Comparison of ENCODE assay signal across 22 cellular contexts in genomic region chrX:124342174-124342867, GRCh38. TPM values are rescaled to one million over a fixed set of nuclear protein-coding genes. Genes with fewer than 3 reads are reported as not detected.
A peak's percentile ranks its signal among the peaks of the same experiment; 100 is the strongest.
DNase-seq lines count a peak whose midpoint lies in the region; ATAC-seq and TF ChIP-seq lines count a peak whose summit lies in the region.
"Had no signal": no experiment of that assay in that cellular context is flagged by ENCODE, and none has a peak within 500 bp of the region (broad histone marks: within the 10 kb centered on the region; RNA-seq: fewer than 3 reads in every experiment).

No MANE protein-coding gene starts in this region.

- H3K4me3 Mint-ChIP-seq in activated T-cell treated with anti-CD3 and anti-CD28 coated beads, Interleukin-2, amount 50 U/mL, for 72 hours, result peak overlapping the region; percentile 65 to 96
- peak overlapping the region; percentile 57 for H3K4me3 Mint-ChIP-seq in activated naive CD8-positive, alpha-beta T cell treated with anti-CD3 and anti-CD28 coated beads, Interleukin-2, amount 50 U/mL, for 24 hours
- peak overlapping the region; percentile 38 to 82 for H3K4me3 Mint-ChIP-seq in stimulated activated naive CD8-positive, alpha-beta T cell treated with anti-CD3 and anti-CD28 coated beads, Interleukin-15, amount 100 ng/mL, for 72 hours
- H3K4me3 Mint-ChIP-seq in chondrocyte (ENCODE audit: unreplicated experiment), result no peak overlapping the region
- H3K4me3 Mint-ChIP-seq: activated B cell treated with CpG ODN at 0.5 μM for 24 hours had no signal

- peaks cover 13% of the 10 kb centered on the region for H3K27me3 Mint-ChIP-seq in activated T-cell treated with anti-CD3 and anti-CD28 coated beads, Interleukin-2, amount 50 U/mL, for 72 hours (ENCODE audit: low read depth)
- no peaks in the 10 kb centered on the region for H3K27me3 Mint-ChIP-seq in activated naive CD8-positive, alpha-beta T cell treated with anti-CD3 and anti-CD28 coated beads, Interleukin-2, amount 50 U/mL, for 24 hours
- H3K27me3 Mint-ChIP-seq in stimulated activated naive CD8-positive, alpha-beta T cell treated with anti-CD3 and anti-CD28 coated beads, Interleukin-15, amount 100 ng/mL, for 72 hours, result no peaks in the 10 kb centered on the region
- peaks cover 1% of the 10 kb centered on the region for H3K27me3 Mint-ChIP-seq in chondrocyte (ENCODE audit: low read depth)

- no peak for TF ChIP-seq CTCF in chondrocyte (IDR thresholded peaks at IDR 0.05)

- peaks cover 2% of the 10 kb centered on the region in 2 donors for H3K36me3 Mint-ChIP-seq in activated T-cell treated with anti-CD3 and anti-CD28 coated beads, Interleukin-2, amount 50 U/mL, for 72 hours (ENCODE audit: insufficient read depth in 2 of 2)
- H3K36me3 Mint-ChIP-seq in activated naive CD8-positive, alpha-beta T cell treated with anti-CD3 and anti-CD28 coated beads, Interleukin-2, amount 50 U/mL, for 24 hours (ENCODE audit: low read depth), result no peaks in the 10 kb centered on the region
- H3K36me3 Mint-ChIP-seq in chondrocyte (ENCODE audit: low read depth), result no peaks in the 10 kb centered on the region

- no peaks in the 10 kb centered on the region for H3K9me3 Mint-ChIP-seq in activated T-cell treated with anti-CD3 and anti-CD28 coated beads, Interleukin-2, amount 50 U/mL, for 72 hours
- H3K9me3 Mint-ChIP-seq in activated naive CD8-positive, alpha-beta T cell treated with anti-CD3 and anti-CD28 coated beads, Interleukin-2, amount 50 U/mL, for 24 hours, result no peaks in the 10 kb centered on the region
- H3K9me3 Mint-ChIP-seq in stimulated activated naive CD8-positive, alpha-beta T cell treated with anti-CD3 and anti-CD28 coated beads, Interleukin-15, amount 100 ng/mL, for 72 hours, result no peaks in the 10 kb centered on the region
- H3K9me3 Mint-ChIP-seq in chondrocyte (ENCODE audit: low read depth), result no peaks in the 10 kb centered on the region
- H3K9me3 Mint-ChIP-seq: activated B cell treated with CpG ODN at 0.5 μM for 24 hours had no signal

- ATAC-seq in activated T-cell treated with anti-CD3 and anti-CD28 coated beads, Interleukin-2, amount 50 U/mL, for 72 hours (replicated peaks in 1 of 2), result peak; percentile 2 to 20
- peak; percentile 5 for ATAC-seq in activated naive CD8-positive, alpha-beta T cell treated with anti-CD3 and anti-CD28 coated beads, Interleukin-2, amount 50 U/mL, for 24 hours
- peak; percentile 9 for ATAC-seq in stimulated activated naive CD8-positive, alpha-beta T cell treated with anti-CD3 and anti-CD28 coated beads, Interleukin-15, amount 100 ng/mL, for 72 hours
- no peak for ATAC-seq in GM19397 (IDR thresholded peaks at IDR 0.05; ENCODE audit: unreplicated experiment)
- ATAC-seq: left lobe of liver had no signal

- no peak for DNase-seq in activated T-cell treated with anti-CD3 and anti-CD28 coated beads, Interleukin-2, amount 50 U/mL, for 72 hours
- DNase-seq in activated T-cell treated with anti-CD3 and anti-CD28 coated beads, Interleukin-2, amount 50 U/mL, for 1 hour, result no peak
- peak; percentile 0 for DNase-seq in OCI-M1 (lab: John Stamatoyannopoulos, UW)
- no peak for DNase-seq in activated naive CD8-positive, alpha-beta T cell treated with anti-CD3 and anti-CD28 coated beads, Interleukin-2, amount 50 U/mL, for 24 hours
- no peak for DNase-seq in stimulated activated naive CD8-positive, alpha-beta T cell treated with anti-CD3 and anti-CD28 coated beads, Interleukin-15, amount 100 ng/mL, for 72 hours
- no peak for DNase-seq in chondrocyte (ENCODE audit: low spot score)
- DNase-seq in nucleus accumbens (lab: John Stamatoyannopoulos, UW), result no peak
- DNase-seq: ACHN; activated B cell treated with CpG ODN at 0.5 μM for 24 hours; amygdala; C1 segment of cervical spinal cord; caudate nucleus; esophagus squamous epithelium; GDM1; IMR-90; NCI-H1694; retina; stimulated activated CD4-positive, alpha-beta T cell treated with anti-CD3 and anti-CD28 coated beads, Interleukin-12 subunit alpha, Interleukin-12 subunit beta, amount 100 ng/mL, for 4 hours; stimulated activated CD8-positive, alpha-beta memory T cell treated with anti-CD3 and anti-CD28 coated beads, Interleukin-4, amount 100 ng/mL, for 48 hours had no signal

- peaks cover 66% of the 10 kb centered on the region for H3K4me1 Mint-ChIP-seq in activated T-cell treated with anti-CD3 and anti-CD28 coated beads, Interleukin-2, amount 50 U/mL, for 72 hours (ENCODE audit: low read depth)
- peaks cover 73% of the 10 kb centered on the region for H3K4me1 Mint-ChIP-seq in activated naive CD8-positive, alpha-beta T cell treated with anti-CD3 and anti-CD28 coated beads, Interleukin-2, amount 50 U/mL, for 24 hours
- peaks cover 68% of the 10 kb centered on the region for H3K4me1 Mint-ChIP-seq in stimulated activated naive CD8-positive, alpha-beta T cell treated with anti-CD3 and anti-CD28 coated beads, Interleukin-15, amount 100 ng/mL, for 72 hours
- no peaks in the 10 kb centered on the region for H3K4me1 Mint-ChIP-seq in chondrocyte (ENCODE audit: low read depth)
- H3K4me1 Mint-ChIP-seq: activated B cell treated with CpG ODN at 0.5 μM for 24 hours had no signal

- H3K27ac Mint-ChIP-seq in activated T-cell treated with anti-CD3 and anti-CD28 coated beads, Interleukin-2, amount 50 U/mL, for 72 hours, result peak overlapping the region; percentile 97
- peak overlapping the region; percentile 96 for H3K27ac Mint-ChIP-seq in activated naive CD8-positive, alpha-beta T cell treated with anti-CD3 and anti-CD28 coated beads, Interleukin-2, amount 50 U/mL, for 24 hours
- peak overlapping the region; percentile 85 to 87 for H3K27ac Mint-ChIP-seq in stimulated activated naive CD8-positive, alpha-beta T cell treated with anti-CD3 and anti-CD28 coated beads, Interleukin-15, amount 100 ng/mL, for 72 hours
- H3K27ac Mint-ChIP-seq in chondrocyte (ENCODE audit: unreplicated experiment), result no peak overlapping the region
- H3K27ac Mint-ChIP-seq: activated B cell treated with CpG ODN at 0.5 μM for 24 hours had no signal

RNA-seq across cellular contexts. Expression of gene SH2D1A, which starts 4.0 kb away (rescaled TPM):
- total RNA-seq in activated T-cell treated with anti-CD3 and anti-CD28 coated beads, Interleukin-2, amount 50 U/mL, for 72 hours, result 10 to 100 TPM; 40.7 to 47.1 TPM
- 0.82 TPM in 1 of 3 replicates, not detected in the others for total RNA-seq in chondrocyte
- total RNA-seq: activated B cell treated with CpG ODN at 0.5 μM for 24 hours, IMR-90 had no signal

RNA-seq across cellular contexts. Expression of gene TEX13D, which starts 9.9 kb away (rescaled TPM):
- total RNA-seq in activated T-cell treated with anti-CD3 and anti-CD28 coated beads, Interleukin-2, amount 50 U/mL, for 72 hours, result not detected
- total RNA-seq in chondrocyte, result not detected in 3 replicates
- total RNA-seq: activated B cell treated with CpG ODN at 0.5 μM for 24 hours, esophagus squamous epithelium, IMR-90, left lobe of liver, SK-MEL-5 had no signal

Comparison
In these comparisons a context has a peak if more than half of its experiments do, and no peak if none do; other contexts are left out.
1. RNA of gene SH2D1A, which starts 4.0 kb away (total RNA-seq): 40.7 to 47.1 TPM in activated T-cell treated with anti-CD3 and anti-CD28 coated beads, Interleukin-2, amount 50 U/mL, for 72 hours; 0.82 TPM in chondrocyte; every median in the first group is over 10 times any median in the second.